ENCODE assay signal across 10 cellular contexts in the genomic region with DNA sequence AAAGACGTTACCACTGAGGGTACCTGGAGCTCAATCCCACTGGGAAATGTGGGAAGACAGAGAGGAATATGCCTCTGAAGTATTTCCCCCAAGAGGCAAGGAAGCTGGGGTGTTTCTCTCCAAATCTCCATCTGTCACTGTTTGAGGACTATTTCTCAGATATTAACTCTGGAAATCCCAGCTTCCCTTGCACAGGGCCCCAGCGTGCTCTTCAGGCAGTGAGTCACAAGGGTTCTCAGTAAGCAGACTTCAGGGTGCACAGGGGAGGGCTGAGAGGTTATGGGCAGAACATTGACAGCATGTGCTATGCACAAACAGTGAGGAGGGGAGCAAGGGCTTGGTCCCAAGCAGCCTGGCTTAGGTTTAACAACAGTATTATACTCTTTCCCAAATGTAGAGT.
DNase-seq lines count a peak whose midpoint lies in the region; ATAC-seq and TF ChIP-seq lines count a peak whose summit lies in the region.
"Had no signal": no experiment of that assay in that cellular context is flagged by ENCODE, and none has a peak within 500 bp of the region (broad histone marks: within the 10 kb centered on the region; RNA-seq: fewer than 3 reads in every experiment).

No MANE protein-coding gene starts in this region.

- H3K4me3 ChIP-seq in retinal pigment epithelial cell (ENCODE audit: low read length), result no peak overlapping the region
- no peak overlapping the region for H3K4me3 ChIP-seq in OCI-LY7 (ENCODE audit: low read depth, low read length, poor library complexity, severe bottlenecking)

- peaks cover 5% of the 10 kb centered on the region for H3K4me1 ChIP-seq in OCI-LY7 (ENCODE audit: insufficient read depth, low read length, poor library complexity, severe bottlenecking)

- H2AFZ ChIP-seq in OCI-LY7 (ENCODE audit: low read length), result no peak overlapping the region

- H3K4me1 Mint-ChIP-seq in activated naive CD8-positive, alpha-beta T cell treated with anti-CD3 and anti-CD28 coated beads for 36 hours, result peaks cover 3% of the 10 kb centered on the region
- H3K4me1 Mint-ChIP-seq: T-helper 17 cell had no signal

- H3K27ac Mint-ChIP-seq in activated naive CD8-positive, alpha-beta T cell treated with anti-CD3 and anti-CD28 coated beads for 36 hours, result no peak overlapping the region
- H3K27ac Mint-ChIP-seq: T-helper 17 cell had no signal

- H3K9me3 ChIP-seq in OCI-LY7 (ENCODE audit: low read length), result no peaks in the 10 kb centered on the region

- H3K4me2 ChIP-seq in OCI-LY7 (ENCODE audit: low read length), result no peak overlapping the region

- POLR2A ChIA-PET in OCI-LY7 (lab: Charles Lee), result interaction anchor here (0.9 kb wide), 1 partner anchor 9 kb away, joined by 3 read pairs; no protein-coding TSS in a partner anchor

- H3K36me3 Mint-ChIP-seq in activated naive CD8-positive, alpha-beta T cell treated with anti-CD3 and anti-CD28 coated beads for 36 hours, result no peaks in the 10 kb centered on the region

- no peaks in the 10 kb centered on the region for H3K9me2 ChIP-seq in OCI-LY7 (ENCODE audit: insufficient read depth, low read length)

- H3K9me3 Mint-ChIP-seq in activated naive CD8-positive, alpha-beta T cell treated with anti-CD3 and anti-CD28 coated beads for 36 hours, result no peaks in the 10 kb centered on the region

- no peaks in the 10 kb centered on the region for H3K79me2 ChIP-seq in OCI-LY7 (ENCODE audit: insufficient read depth, low read depth, low read length)

- intact Hi-C loops in OCI-LY7 (cut with micrococcal nuclease; ENCODE audit: unreplicated experiment), result no loop called here

- ATAC-seq in GM18511 (IDR thresholded peaks at IDR 0.05; ENCODE audit: unreplicated experiment) (peak; percentile 43), GM19455 (IDR thresholded peaks at IDR 0.05; ENCODE audit: unreplicated experiment) (no peak)

- H4K20me1 ChIP-seq in OCI-LY7 (ENCODE audit: insufficient read depth, low read length), result no peaks in the 10 kb centered on the region

- CTCF ChIA-PET in OCI-LY7 (lab: Charles Lee; ENCODE audit: unreplicated experiment), result no interaction called here

- no peaks in the 10 kb centered on the region for H3K27me3 Mint-ChIP-seq in activated naive CD8-positive, alpha-beta T cell treated with anti-CD3 and anti-CD28 coated beads for 36 hours
- H3K27me3 Mint-ChIP-seq: T-helper 17 cell had no signal

- H3K36me3 ChIP-seq in OCI-LY7 (ENCODE audit: insufficient read depth, low read length), result no peaks in the 10 kb centered on the region

- no peak overlapping the region for H3K4me3 Mint-ChIP-seq in activated naive CD8-positive, alpha-beta T cell treated with anti-CD3 and anti-CD28 coated beads for 36 hours
- H3K4me3 Mint-ChIP-seq: T-helper 17 cell had no signal

- BruUV-seq in OCI-LY7 (replicated peaks; lab: Mats Ljungman, UMichigan), result no TSS peak

- H3K27ac ChIP-seq in OCI-LY7 (ENCODE audit: low read depth, low read length, poor library complexity, severe bottlenecking), result no peak overlapping the region

- DNase-seq in HK-2 (ENCODE audit: unreplicated experiment) (peak; percentile 58), retinal pigment epithelial cell (ENCODE audit: low read depth) (peak; percentile 51), OCI-LY7 (ENCODE audit: low spot score) (no peak), cerebellar nuclear complex (lab: John Stamatoyannopoulos, UW) (no peak), NCI-H146 treated with DMSO at 0.1 percent for 48 hours (lab: John Stamatoyannopoulos, UW; ENCODE audit: unreplicated experiment) (no peak)
- peak; percentile 44 for DNase-seq in activated naive CD8-positive, alpha-beta T cell treated with anti-CD3 and anti-CD28 coated beads for 36 hours
- DNase-seq: NCI-H187 had no signal

- TF ChIP-seq CTCF in retinal pigment epithelial cell (conservative IDR thresholded peaks at IDR 0.05; ENCODE audit: low read depth, low read length) (no peak), OCI-LY7 (conservative IDR thresholded peaks at IDR 0.05; ENCODE audit: low read length) (no peak)

Comparison
In these comparisons a context has a peak if more than half of its experiments do, and no peak if none do; other contexts are left out.
1. DNase-seq: peak in HK-2 (single experiment), activated naive CD8-positive, alpha-beta T cell treated with anti-CD3 and anti-CD28 coated beads for 36 hours (single experiment) and retinal pigment epithelial cell (single experiment); none in OCI-LY7 (single experiment), cerebellar nuclear complex (0 of 2) and NCI-H146 treated with DMSO at 0.1 percent for 48 hours (single experiment).